ENCODE assay signal across 1 cellular context in genomic region chr16:50152807-50153647, GRCh38.
TF ChIP-seq lines count a peak whose summit lies in the region.

TSS of gene TENT4B (plus strand) at chr16:50153306. CDS start at chr16:50153622, 316 bp downstream.

TF ChIP-seq in H1, 55 proteins besides CTCF, POLR2A, EP300 and RAD21 (continued from another document):
- TF ChIP-seq GTF2F1 (IDR thresholded peaks at IDR 0.05; ENCODE audit: borderline replicate concordance, low read depth, low read length) (no peak), JUND (IDR thresholded peaks at IDR 0.05; ENCODE audit: low read length) (no peak), FOSL1 (IDR thresholded peaks at IDR 0.05; ENCODE audit: insufficient read depth, low read depth, low read length) (no peak), SP4 (IDR thresholded peaks at IDR 0.05; ENCODE audit: low read length) (no peak), RBBP5 (IDR thresholded peaks at IDR 0.05; ENCODE audit: borderline replicate concordance, low read depth, low read length) (peak; percentile 67; the same call in 1 of the 2 replicates), CREB1 (IDR thresholded peaks at IDR 0.05) (peak; percentile 72), CEBPB (IDR thresholded peaks at IDR 0.05; ENCODE audit: low read depth, low read length) (no peak), TAF7 (optimal IDR thresholded peaks at IDR 0.05; ENCODE audit: borderline replicate concordance, low read depth, low read length) (peak; percentile 17), ASH2L (IDR thresholded peaks at IDR 0.05; ENCODE audit: low read length) (peak; percentile 80), KDM5A (IDR thresholded peaks at IDR 0.05; ENCODE audit: low read length) (no peak), CBX8 (IDR thresholded peaks at IDR 0.05; ENCODE audit: borderline replicate concordance, low read depth, low read length) (no peak), MAX (IDR thresholded peaks at IDR 0.05) (peak; percentile 54; the same call in 1 of the 2 replicates), PHF8 (conservative IDR thresholded peaks at IDR 0.05; ENCODE audit: low read depth, low read length) (peak; percentile 100), POLR2AphosphoS5 (IDR thresholded peaks at IDR 0.05; ENCODE audit: low read depth, low read length) (peak; percentile 94), CBX5 (IDR thresholded peaks at IDR 0.05; ENCODE audit: low read depth, low read length) (no peak), GABPA (IDR thresholded peaks at IDR 0.05; ENCODE audit: borderline replicate concordance, insufficient read depth, low read length) (no peak), TAF1 (IDR thresholded peaks at IDR 0.05; ENCODE audit: low read depth, low read length) (peak; percentile 73)
- TF ChIP-seq, protein P1, sequence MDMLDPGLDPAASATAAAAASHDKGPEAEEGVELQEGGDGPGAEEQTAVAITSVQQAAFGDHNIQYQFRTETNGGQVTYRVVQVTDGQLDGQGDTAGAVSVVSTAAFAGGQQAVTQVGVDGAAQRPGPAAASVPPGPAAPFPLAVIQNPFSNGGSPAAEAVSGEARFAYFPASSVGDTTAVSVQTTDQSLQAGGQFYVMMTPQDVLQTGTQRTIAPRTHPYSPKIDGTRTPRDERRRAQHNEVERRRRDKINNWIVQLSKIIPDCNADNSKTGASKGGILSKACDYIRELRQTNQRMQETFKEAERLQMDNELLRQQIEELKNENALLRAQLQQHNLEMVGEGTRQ (IDR thresholded peaks at IDR 0.05; ENCODE audit: low read length), result no peak
